15 cellular contexts compared by ENCODE assay signal in genomic region chr1:217311766-217312165, GRCh38.
DNase-seq lines count a peak whose midpoint lies in the region.
"Had no signal": no experiment of that assay in that cellular context is flagged by ENCODE, and none has a peak within 500 bp of the region (broad histone marks: within the 10 kb centered on the region; RNA-seq: fewer than 3 reads in every experiment).

No MANE protein-coding gene starts in this region.

- no peaks in the 10 kb centered on the region for H3K27me3 ChIP-seq in HAP-1 (ENCODE audit: low read depth)
- H3K27me3 ChIP-seq: transverse colon had no signal

- no peak overlapping the region for H3K4me3 ChIP-seq in HAP-1
- H3K4me3 ChIP-seq: transverse colon had no signal

- H3K4me1 ChIP-seq in HAP-1: no peaks in the 10 kb centered on the region
- H3K4me1 ChIP-seq: transverse colon had no signal

- H3K36me3 ChIP-seq in HAP-1 (replicated peaks): no peaks in the 10 kb centered on the region
- H3K36me3 ChIP-seq: transverse colon had no signal

- no peaks in the 10 kb centered on the region for H3K9me3 ChIP-seq in HAP-1
- H3K9me3 ChIP-seq: transverse colon had no signal

- in situ Hi-C loops in HAP-1 (cut with MboI; ENCODE audit: low sequenced_read_pairs): no loop called here

- peak; percentile 6 for DNase-seq in ELF-1 (ENCODE audit: low read depth, low spot score)
- peak; percentile 47 to 57 for DNase-seq in HAP-1 (ENCODE audit: low spot score in 2 of 2)
- DNase-seq in SW480 (ENCODE audit: low spot score): peak; percentile 9
- DNase-seq in iPS-NIHi7 (ENCODE audit: extremely low spot score): peak; percentile 54
- DNase-seq in mucosa of gallbladder (ENCODE audit: low spot score): no peak
- no peak for DNase-seq in activated CD4-positive, alpha-beta T cell treated with anti-CD3 and anti-CD28 coated beads, Interleukin-2, amount 50 U/mL, for 4 hours
- DNase-seq in NCI-H1092 (lab: John Stamatoyannopoulos, UW): no peak
- no peak for DNase-seq in stimulated activated CD4-positive, alpha-beta T cell treated with anti-CD3 and anti-CD28 coated beads, Interleukin-4, amount 100 ng/mL, for 4 hours
- DNase-seq: activated CD8-positive, alpha-beta memory T cell treated with anti-CD3 and anti-CD28 coated beads for 24 hours; activated naive CD8-positive, alpha-beta T cell treated with anti-CD3 and anti-CD28 coated beads, Interleukin-2, amount 50 U/mL, for 24 hours; CD8-positive, alpha-beta memory T cell; NCI-H2081 treated with DMSO at 0.1 percent for 48 hours; posterior cingulate gyrus; T-cell; transverse colon had no signal

Comparison
In these comparisons a context has a peak if more than half of its experiments do, and no peak if none do; other contexts are left out.
1. DNase-seq: peak in ELF-1 (single experiment), HAP-1 (2 of 2), SW480 (single experiment) and iPS-NIHi7 (single experiment); none in mucosa of gallbladder (single experiment), activated CD4-positive, alpha-beta T cell treated with anti-CD3 and anti-CD28 coated beads, Interleukin-2, amount 50 U/mL, for 4 hours (0 of 2), NCI-H1092 (single experiment) and stimulated activated CD4-positive, alpha-beta T cell treated with anti-CD3 and anti-CD28 coated beads, Interleukin-4, amount 100 ng/mL, for 4 hours (0 of 2).